1 cellular context compared by ENCODE assay signal in genomic region chr12:42360747-42361403, GRCh38.
TF ChIP-seq lines count a peak whose summit lies in the region.

No MANE protein-coding gene starts in this region.

TF ChIP-seq in GM23338, 12 proteins besides CTCF, POLR2A, EP300 and RAD21 (continued from another document):
- TF ChIP-seq REST (IDR thresholded peaks at IDR 0.05; ENCODE audit: unreplicated experiment) (no peak), NANOG (IDR thresholded peaks at IDR 0.05; ENCODE audit: borderline replicate concordance) (no peak), ETS1 (IDR thresholded peaks at IDR 0.05) (no peak), JUNB (IDR thresholded peaks at IDR 0.05; ENCODE audit: unreplicated experiment) (no peak), EZH2 (IDR thresholded peaks at IDR 0.05; ENCODE audit: low read depth, unreplicated experiment) (no peak), ZNF462 (CRISPR knock-in tag; IDR thresholded peaks at IDR 0.05) (no peak), ZNF331 (CRISPR knock-in tag; IDR thresholded peaks at IDR 0.05; ENCODE audit: low read depth) (no peak), EZH2phosphoT487 (IDR thresholded peaks at IDR 0.05; ENCODE audit: unreplicated experiment) (no peak), POLR2AphosphoS5 (IDR thresholded peaks at IDR 0.05; ENCODE audit: low read depth) (no peak)
TF ChIP-seq in GM23338: peak in this region for 0.
